14 cellular contexts compared by ENCODE assay signal in the genomic region with DNA sequence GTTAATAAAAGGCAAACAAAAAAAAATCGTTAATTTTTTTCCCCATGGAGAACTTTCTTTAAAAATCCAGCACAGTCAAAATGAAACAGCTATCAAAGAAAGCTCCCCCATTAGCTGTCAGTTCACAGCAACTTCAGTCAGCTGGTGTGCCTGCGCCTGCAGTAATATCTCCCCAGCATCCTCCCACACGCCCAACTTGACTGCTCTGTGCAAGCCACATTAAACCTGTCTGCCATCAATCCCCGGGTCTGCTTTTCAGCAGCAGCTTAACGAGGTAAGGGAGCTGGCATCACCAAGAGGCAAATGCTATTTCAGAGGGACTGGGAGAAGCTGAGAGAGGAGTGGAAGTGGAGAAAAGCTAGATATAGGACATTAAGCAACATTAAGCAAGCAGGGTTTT.
A peak's percentile ranks its signal among the peaks of the same experiment; 100 is the strongest.
DNase-seq lines count a peak whose midpoint lies in the region; ATAC-seq lines count a peak whose summit lies in the region.
"Had no signal": no experiment of that assay in that cellular context is flagged by ENCODE, and none has a peak within 500 bp of the region (broad histone marks: within the 10 kb centered on the region; RNA-seq: fewer than 3 reads in every experiment).

No MANE protein-coding gene starts in this region.

- peak; percentile 53 for ATAC-seq in Right ventricle myocardium superior (ENCODE audit: poor library complexity)
- ATAC-seq in HG03442 (IDR thresholded peaks at IDR 0.05; ENCODE audit: unreplicated experiment) = peak; percentile 95
- no peak for ATAC-seq in T-helper 17 cell
- ATAC-seq: activated CD4-positive, alpha-beta T cell treated with anti-CD3 and anti-CD28 coated beads for 36 hours had no signal

- H3K4me3 Mint-ChIP-seq in T-helper 17 cell = no peak overlapping the region
- H3K4me3 Mint-ChIP-seq: activated CD4-positive, alpha-beta T cell treated with anti-CD3 and anti-CD28 coated beads for 36 hours; activated naive CD8-positive, alpha-beta T cell treated with anti-CD3 and anti-CD28 coated beads, Interleukin-2, amount 10 ng/mL, durations not matched to agents 7 days and 5 days; immature natural killer cell had no signal

- H3K4me1 Mint-ChIP-seq in T-helper 17 cell = no peaks in the 10 kb centered on the region
- H3K4me1 Mint-ChIP-seq: activated CD4-positive, alpha-beta T cell treated with anti-CD3 and anti-CD28 coated beads for 36 hours; activated naive CD8-positive, alpha-beta T cell treated with anti-CD3 and anti-CD28 coated beads, Interleukin-2, amount 10 ng/mL, durations not matched to agents 7 days and 5 days; immature natural killer cell had no signal

- H3K27ac ChIP-seq in cingulate gyrus (ENCODE audit: low read depth, low read length) = peak overlapping the region; percentile 57
- H3K27ac ChIP-seq: neutrophil, transverse colon had no signal

- H3K27me3 Mint-ChIP-seq in T-helper 17 cell = peaks cover 17% of the 10 kb centered on the region
- H3K27me3 Mint-ChIP-seq: activated naive CD8-positive, alpha-beta T cell treated with anti-CD3 and anti-CD28 coated beads, Interleukin-2, amount 10 ng/mL, durations not matched to agents 7 days and 5 days had no signal

- no peak overlapping the region for H3K27ac Mint-ChIP-seq in T-helper 17 cell
- H3K27ac Mint-ChIP-seq: activated CD4-positive, alpha-beta T cell treated with anti-CD3 and anti-CD28 coated beads for 36 hours; activated naive CD8-positive, alpha-beta T cell treated with anti-CD3 and anti-CD28 coated beads, Interleukin-2, amount 10 ng/mL, durations not matched to agents 7 days and 5 days; immature natural killer cell had no signal

- H3K36me3 Mint-ChIP-seq in T-helper 17 cell (ENCODE audit: low read depth) = no peaks in the 10 kb centered on the region
- H3K36me3 Mint-ChIP-seq: activated naive CD8-positive, alpha-beta T cell treated with anti-CD3 and anti-CD28 coated beads, Interleukin-2, amount 10 ng/mL, durations not matched to agents 7 days and 5 days; immature natural killer cell had no signal

- intact Hi-C loops in Right ventricle myocardium superior (cut with DNase I) (no loop called here), cardiac septum (cut with DNase I) (no loop called here)

- no peak for DNase-seq in Right ventricle myocardium superior
- DNase-seq in cardiac septum (ENCODE audit: low spot score) = no peak
- DNase-seq in 8988T = no peak
- no peak for DNase-seq in stimulated activated CD4-positive, alpha-beta T cell treated with anti-CD3 and anti-CD28 coated beads, Interleukin-2, amount 100 ng/mL, for 48 hours
- no peak for DNase-seq in T-helper 17 cell
- DNase-seq in pons (ENCODE audit: low spot score) = no peak
- DNase-seq: activated CD4-positive, alpha-beta T cell treated with anti-CD3 and anti-CD28 coated beads for 36 hours; activated naive CD8-positive, alpha-beta T cell treated with anti-CD3 and anti-CD28 coated beads, Interleukin-2, amount 10 ng/mL, durations not matched to agents 7 days and 5 days; immature natural killer cell; SHP77 treated with DMSO at 0.1 percent for 48 hours; transverse colon had no signal

- H3K9me3 ChIP-seq in T-helper 17 cell (ENCODE audit: control insufficient read depth, low read length, poor library complexity, severe bottlenecking) = no peaks in the 10 kb centered on the region
- H3K9me3 ChIP-seq: neutrophil, transverse colon had no signal
